Comparison of ENCODE assay signal across 13 cellular contexts in genomic region chr19:28481674-28482073, GRCh38.
"Had no signal": no experiment of that assay in that cellular context is flagged by ENCODE, and none has a peak within 500 bp of the region (broad histone marks: within the 10 kb centered on the region; RNA-seq: fewer than 3 reads in every experiment).

No MANE protein-coding gene starts in this region.

- DNase-seq: activated CD4-positive, CD25-positive, alpha-beta regulatory T cell treated with anti-CD3 and anti-CD28 coated beads, Interleukin-2, amount 50 U/mL, for 72 hours; activated naive CD8-positive, alpha-beta T cell treated with anti-CD3 and anti-CD28 coated beads for 36 hours; amygdala; central memory CD4-positive, alpha-beta T cell; effector memory CD8-positive, alpha-beta T cell; stimulated activated CD4-positive, alpha-beta T cell treated with anti-CD3 and anti-CD28 coated beads, Interleukin-4, amount 100 ng/mL, for 1 hour; stimulated activated naive CD4-positive, alpha-beta T cell had no signal

- ATAC-seq: effector memory CD8-positive, alpha-beta T cell; gastroesophageal sphincter had no signal

- H3K4me3 ChIP-seq: body of pancreas, coronary artery, gastroesophageal sphincter, heart right ventricle, prostate gland, tibial artery had no signal

- H3K27ac ChIP-seq: coronary artery, gastroesophageal sphincter, prostate gland, tibial artery had no signal

- H3K36me3 ChIP-seq: gastroesophageal sphincter, heart right ventricle, prostate gland, tibial artery had no signal

- H3K4me1 ChIP-seq: gastroesophageal sphincter, prostate gland, tibial artery had no signal

- H3K27me3 ChIP-seq: body of pancreas, gastroesophageal sphincter, heart right ventricle, tibial artery had no signal

- H3K9me3 ChIP-seq: body of pancreas, heart right ventricle, prostate gland, tibial artery had no signal
